11 cellular contexts compared by ENCODE assay signal in the genomic region with DNA sequence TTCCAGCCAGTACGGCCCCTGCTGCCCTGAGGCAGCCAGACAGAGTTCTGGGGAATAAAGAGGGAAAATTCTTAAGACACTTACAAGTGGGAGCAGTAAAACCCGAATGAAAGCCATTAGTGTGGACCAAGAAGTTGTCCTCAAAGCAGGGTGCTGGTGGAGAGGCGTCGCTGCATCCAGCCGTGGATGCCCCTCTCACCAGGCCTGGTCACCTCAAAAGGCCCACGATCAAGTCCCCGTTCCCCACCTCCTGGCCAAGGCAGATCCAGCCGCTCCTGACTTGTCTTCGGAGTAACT. TPM values are rescaled to one million over a fixed set of nuclear protein-coding genes. Genes with fewer than 3 reads are reported as not detected.
A peak's percentile ranks its signal among the peaks of the same experiment; 100 is the strongest.
DNase-seq lines count a peak whose midpoint lies in the region; ATAC-seq, FAIRE-seq and TF ChIP-seq lines count a peak whose summit lies in the region.
"Had no signal": no experiment of that assay in that cellular context is flagged by ENCODE, and none has a peak within 500 bp of the region (broad histone marks: within the 10 kb centered on the region; RNA-seq: fewer than 3 reads in every experiment).

No MANE protein-coding gene starts in this region.

- H4K20me1 ChIP-seq in hepatocyte (ENCODE audit: insufficient read depth, poor library complexity, severe bottlenecking) = no peaks in the 10 kb centered on the region

- ATAC-seq in sciatic nerve = peak; percentile 40
- ATAC-seq in GM21515 (IDR thresholded peaks at IDR 0.05; ENCODE audit: unreplicated experiment) = no peak
- ATAC-seq in HG02678 (IDR thresholded peaks at IDR 0.05; ENCODE audit: unreplicated experiment) = no peak

- H3K9ac ChIP-seq in adipocyte (ENCODE audit: low read length) = peak overlapping the region; percentile 91

- DNase-seq in adipocyte (ENCODE audit: low read depth) = no peak
- DNase-seq in hepatocyte (ENCODE audit: low spot score) = no peak
- no peak for DNase-seq in sciatic nerve (ENCODE audit: low spot score)
- DNase-seq in NCI-H2107 treated with DMSO at 0.1 percent for 48 hours (lab: John Stamatoyannopoulos, UW; ENCODE audit: unreplicated experiment) = no peak
- DNase-seq in H54 (ENCODE audit: insufficient read length, low spot score) = no peak
- DNase-seq: GDM1; NCI-H2107; stimulated activated naive CD4-positive, alpha-beta T cell treated with Interleukin-2 at 50 U/mL for 16 hours had no signal

- H2AFZ ChIP-seq in hepatocyte = peak overlapping the region; percentile 81

- no peak for FAIRE-seq in H54 (lab: Jason Lieb, UNC)

- peak overlapping the region; percentile 74 for H3K4me2 ChIP-seq in hepatocyte

- no peaks in the 10 kb centered on the region for H3K79me2 ChIP-seq in hepatocyte

- peak overlapping the region; percentile 63 for H3K27ac ChIP-seq in hepatocyte

- TF ChIP-seq POLR2A in H54 (IDR thresholded peaks at IDR 0.05; ENCODE audit: low read depth, low read length) = no peak

- TF ChIP-seq CTCF in hepatocyte (IDR thresholded peaks at IDR 0.05; ENCODE audit: poor library complexity) = no peak

- intact Hi-C loops in sciatic nerve (cut with DNase I) = no loop called here

- H3K4me1 ChIP-seq in adipocyte (ENCODE audit: control insufficient read depth, insufficient read depth, low read length) (peaks cover 51% of the 10 kb centered on the region), hepatocyte (ENCODE audit: insufficient read depth) (peaks cover 8% of the 10 kb centered on the region)

- H3K36me3 ChIP-seq in adipocyte (ENCODE audit: control insufficient read depth, insufficient read depth, low read length, severe bottlenecking) (no peaks in the 10 kb centered on the region), hepatocyte (replicated peaks; ENCODE audit: insufficient read depth, low read depth) (no peaks in the 10 kb centered on the region)

- H3K9me2 ChIP-seq in hepatocyte (replicated peaks; ENCODE audit: insufficient read depth) = no peaks in the 10 kb centered on the region

- H3K27me3 ChIP-seq in adipocyte (replicated peaks; ENCODE audit: control insufficient read depth, insufficient read depth, low read length) (no peaks in the 10 kb centered on the region), hepatocyte (peaks cover 27% of the 10 kb centered on the region)

- WGBS in hepatocyte (ENCODE audit: low lambda C conversion rate, missing lambda C conversion rate) = 31% methylated on average over 9 of the region's 9 CpGs

- H3K4me3 ChIP-seq in GM08714 (ENCODE audit: low read length) (peak overlapping the region; percentile 8; the same call in 1 of the 2 replicates), adipocyte (ENCODE audit: low read length) (peak overlapping the region; percentile 91), hepatocyte (peak overlapping the region; percentile 7)

- H3K9me3 ChIP-seq in adipocyte (ENCODE audit: control insufficient read depth, low read length) (no peaks in the 10 kb centered on the region), hepatocyte (ENCODE audit: low read depth) (no peaks in the 10 kb centered on the region)

RNA-seq across cellular contexts. Expression of a gene that starts 0.7 kb away (rescaled TPM):
- total RNA-seq in hepatocyte (6.5 and 10.2 TPM in 2 replicates), sciatic nerve (16.4 TPM)
- 8.5 and 9.0 TPM in 2 replicates for polyA plus RNA-seq in hepatocyte

RNA-seq across cellular contexts. Expression of a gene that starts 19.2 kb away (rescaled TPM):
- total RNA-seq in hepatocyte (not detected in 2 replicates), sciatic nerve (not detected)
- not detected in 2 replicates for polyA plus RNA-seq in hepatocyte

Comparison
In these comparisons a context has a peak if more than half of its experiments do, and no peak if none do; other contexts are left out.
1. H3K4me3 ChIP-seq: peak in every context shown above with its lines; median percentile 91 in adipocyte; 8 in GM08714; 7 in hepatocyte.